ENCODE assay signal across 14 cellular contexts in the genomic region with DNA sequence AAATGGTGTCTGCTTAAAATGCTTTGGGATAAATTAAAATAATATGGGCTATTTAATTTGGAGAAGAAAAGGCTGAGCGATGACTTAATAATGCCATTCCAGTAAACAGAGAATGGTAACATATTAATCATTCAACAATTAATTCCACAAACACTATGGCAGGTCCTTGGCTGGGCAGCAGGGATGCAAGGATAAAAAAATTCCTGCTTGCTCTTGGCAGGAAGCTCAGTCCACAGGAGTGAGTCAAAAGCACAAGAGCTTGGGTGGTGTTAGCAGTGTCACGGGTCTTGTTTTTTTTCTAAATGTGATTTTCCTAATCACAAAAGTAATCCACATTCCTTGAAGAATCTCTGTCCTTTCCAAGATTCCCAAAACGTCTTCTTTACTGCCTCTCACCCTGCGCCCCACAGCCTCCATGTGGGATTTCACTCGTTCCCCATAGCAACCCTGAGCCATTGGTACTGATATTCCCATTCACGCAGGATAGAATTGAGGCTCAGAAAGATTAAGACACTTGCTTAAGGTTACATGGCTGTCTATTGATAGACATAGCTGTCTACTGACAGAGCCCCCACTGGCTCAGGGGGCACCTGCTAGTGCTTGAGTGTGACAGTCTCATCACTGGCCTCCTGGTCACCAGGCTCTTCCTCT.
DNase-seq lines count a peak whose midpoint lies in the region; ATAC-seq, FAIRE-seq and TF ChIP-seq lines count a peak whose summit lies in the region.
"Had no signal": no experiment of that assay in that cellular context is flagged by ENCODE, and none has a peak within 500 bp of the region (broad histone marks: within the 10 kb centered on the region; RNA-seq: fewer than 3 reads in every experiment).

No MANE protein-coding gene starts in this region.

- FAIRE-seq in H54 (lab: Jason Lieb, UNC) (peak; percentile 85), bronchial epithelial cell (lab: Jason Lieb, UNC) (no peak), kidney (lab: Jason Lieb, UNC) (no peak)

- H3K4me1 ChIP-seq in kidney (ENCODE audit: control insufficient read depth in 1 of 2, insufficient read depth in 1 of 2, low read depth in 1 of 2, low read length in 2 of 2) (peaks cover 15% of the 10 kb centered on the region in 2 donors), stomach (peaks cover 0 to 36% (median 21%) of the 10 kb centered on the region in 4 donors)

- no peak for ATAC-seq in HG02759 (IDR thresholded peaks at IDR 0.05; ENCODE audit: unreplicated experiment)
- ATAC-seq in GM21825 (IDR thresholded peaks at IDR 0.05; ENCODE audit: unreplicated experiment), result no peak

- H3K27ac ChIP-seq in kidney (ENCODE audit: low read depth in 2 of 2, low read length in 2 of 2) (peak overlapping the region; percentile 44 to 78), stomach (peak overlapping the region in 4 of 5 donors; percentile 34 to 79 (median 66)), dorsolateral prefrontal cortex (no peak overlapping the region)

- TF ChIP-seq CTCF in bronchial epithelial cell (IDR thresholded peaks at IDR 0.05; ENCODE audit: insufficient read depth, low read length, severe bottlenecking) (no peak), kidney (IDR thresholded peaks at IDR 0.05; ENCODE audit: borderline replicate concordance, extremely low read depth, insufficient read depth) (no peak), stomach (IDR thresholded peaks at IDR 0.05) (no peak), dorsolateral prefrontal cortex (IDR thresholded peaks at IDR 0.05 in 54 of 56, conservative IDR thresholded peaks at IDR 0.05 in 2 of 56; ENCODE audit: low read depth in 1 of 56, partially characterized antibody in 56 of 56) (no peak)

- TF ChIP-seq POLR2A in H54 (IDR thresholded peaks at IDR 0.05; ENCODE audit: low read depth, low read length) (no peak), stomach (IDR thresholded peaks at IDR 0.05) (no peak)

- WGBS in stomach, 5 donors, result 70 to 85% (median 78%) methylated on average over 6 of the region's 6 CpGs

- TF ChIP-seq EP300 in stomach (IDR thresholded peaks at IDR 0.05), result no peak

- no peaks in the 10 kb centered on the region for H3K27me3 ChIP-seq in bronchial epithelial cell (ENCODE audit: control insufficient read depth, insufficient read depth, low read length)
- no peaks in the 10 kb centered on the region for H3K27me3 ChIP-seq in stomach
- H3K27me3 ChIP-seq in dorsolateral prefrontal cortex, result no peaks in the 10 kb centered on the region

- intact Hi-C loops in kidney (cut with DNase I), result no loop called here
- intact Hi-C loops in stomach (cut with DNase I; ENCODE audit: low total_unique reads), result no loop called here
- intact Hi-C loops in dorsolateral prefrontal cortex (cut with DNase I), result no loop called here

- no peak overlapping the region for H3K4me3 ChIP-seq in bronchial epithelial cell (ENCODE audit: low read depth, low read length)
- no peak overlapping the region for H3K4me3 ChIP-seq in kidney (ENCODE audit: low read length in 2 of 2)
- no peak overlapping the region for H3K4me3 ChIP-seq in stomach
- no peak overlapping the region for H3K4me3 ChIP-seq in dorsolateral prefrontal cortex

- H3K36me3 ChIP-seq in bronchial epithelial cell (ENCODE audit: control insufficient read depth, insufficient read depth, low read length) (no peaks in the 10 kb centered on the region), kidney (ENCODE audit: control insufficient read depth in 1 of 2, insufficient read depth in 2 of 2, low read length in 2 of 2) (peaks cover 0 to 2% of the 10 kb centered on the region in 2 donors), stomach (peaks cover 4 to 29% (median 18%) of the 10 kb centered on the region in 4 donors)

- peak; percentile 65 for DNase-seq in H54 (ENCODE audit: insufficient read length, low spot score)
- DNase-seq in bronchial epithelial cell (ENCODE audit: low read depth), result peak; percentile 34
- DNase-seq in kidney, result no peak
- DNase-seq in stomach, result no peak
- DNase-seq in dorsolateral prefrontal cortex, result no peak
- no peak for DNase-seq in OCI-M2 (lab: John Stamatoyannopoulos, UW; ENCODE audit: unreplicated experiment)
- DNase-seq: activated gamma-delta T cell; COR-L47; endodermal cell; NCI-H1092 treated with DMSO at 0.1 percent for 48 hours; stimulated activated CD4-positive, alpha-beta T cell treated with anti-CD3 and anti-CD28 coated beads, Interleukin-4, amount 100 ng/mL, for 24 hours; trophoblast cell had no signal

- no peaks in the 10 kb centered on the region for H3K9me3 ChIP-seq in kidney (ENCODE audit: control insufficient read depth in 1 of 2, low read length in 2 of 2)
- no peaks in the 10 kb centered on the region for H3K9me3 ChIP-seq in stomach

- no peak overlapping the region for H3K9ac ChIP-seq in kidney (ENCODE audit: low read length in 2 of 2)

Comparison
In these comparisons a context has a peak if more than half of its experiments do, and no peak if none do; other contexts are left out.
1. DNase-seq: peak in H54 (single experiment) and bronchial epithelial cell (single experiment); none in kidney (single experiment), stomach (single experiment), dorsolateral prefrontal cortex (0 of 10) and OCI-M2 (single experiment).
2. H3K27ac ChIP-seq: peak in kidney (2 of 2) and stomach (4 of 5); none in dorsolateral prefrontal cortex (0 of 59).